ENCODE assay signal across 16 cellular contexts in the genomic region with DNA sequence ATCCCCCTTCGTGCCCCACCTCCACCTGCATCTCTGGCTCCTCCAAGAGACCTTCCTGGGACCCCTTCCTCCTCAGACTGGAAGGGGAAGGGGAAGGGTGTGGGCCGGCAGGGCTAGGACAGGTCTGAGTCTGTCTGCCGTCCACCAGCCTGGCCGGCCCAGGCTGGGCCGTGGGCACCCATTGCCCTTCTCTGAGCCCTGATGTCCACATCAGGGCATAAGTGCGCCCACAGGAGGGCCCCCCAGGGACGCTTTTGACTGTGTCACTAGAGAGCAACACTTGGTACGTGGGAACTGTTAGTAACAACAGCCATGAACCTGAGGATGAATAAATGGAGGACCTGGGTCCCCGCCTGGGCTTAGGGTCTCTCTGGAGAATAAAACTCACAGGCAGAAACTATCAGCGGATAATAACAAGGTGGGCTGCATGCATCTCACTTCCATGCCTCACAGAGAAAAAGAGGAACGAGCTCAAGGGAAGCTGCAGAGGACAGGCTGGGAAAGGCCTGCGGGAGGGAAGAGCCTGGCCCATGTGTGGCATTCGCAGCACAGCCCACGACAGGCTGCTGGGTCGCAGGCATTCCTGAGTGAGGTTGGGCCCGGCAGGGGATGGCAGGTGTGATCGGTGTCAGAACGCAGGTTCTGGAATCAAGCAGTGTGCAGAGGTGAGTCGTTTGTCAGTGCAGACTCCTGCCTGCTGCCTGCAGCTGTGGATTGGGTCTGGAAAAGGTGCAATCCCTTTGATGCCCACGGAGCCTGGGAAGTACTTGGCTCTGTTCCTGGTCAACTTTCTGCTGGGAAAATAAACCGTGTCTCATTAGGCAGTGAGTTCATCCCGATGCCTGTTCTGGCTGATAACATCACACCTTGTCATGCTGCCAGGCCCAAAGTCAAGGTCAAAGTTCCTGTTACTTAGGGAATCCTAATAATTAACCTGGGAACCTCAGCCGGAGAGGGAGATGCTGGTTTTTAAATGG.
DNase-seq lines count a peak whose midpoint lies in the region; ATAC-seq, FAIRE-seq and TF ChIP-seq lines count a peak whose summit lies in the region.
"Had no signal": no experiment of that assay in that cellular context is flagged by ENCODE, and none has a peak within 500 bp of the region (broad histone marks: within the 10 kb centered on the region; RNA-seq: fewer than 3 reads in every experiment).

No MANE protein-coding gene starts in this region.

- DNase-seq in GM23338 (ENCODE audit: low spot score) = peak; percentile 66
- peak; percentile 2 for DNase-seq in NCI-H69 (lab: John Stamatoyannopoulos, UW)
- peak; percentile 62 for DNase-seq in epithelial cell of esophagus (ENCODE audit: low read depth)
- DNase-seq in pancreas = peak in 4 of 6 donors; percentile 45 to 63 (median 56)
- DNase-seq in KG1 (lab: John Stamatoyannopoulos, UW) = no peak
- DNase-seq in activated naive CD8-positive, alpha-beta T cell treated with anti-CD3 and anti-CD28 coated beads for 36 hours = no peak
- DNase-seq: anterior cingulate cortex; CD8-positive, alpha-beta memory T cell; NCI-H526 treated with DMSO at 0.1 percent for 48 hours; right cardiac atrium; T-helper 2 cell had no signal

- peak overlapping the region; percentile 68; the same call in 1 of the 2 replicates for H3K27ac Mint-ChIP-seq in GM23338
- no peak overlapping the region for H3K27ac Mint-ChIP-seq in activated naive CD8-positive, alpha-beta T cell treated with anti-CD3 and anti-CD28 coated beads for 36 hours

- no peak for TF ChIP-seq EP300 in gastroesophageal sphincter (IDR thresholded peaks at IDR 0.05)

- H2AFZ ChIP-seq in GM23338 = no peak overlapping the region

- no peaks in the 10 kb centered on the region for H3K9me2 ChIP-seq in GM23338 (ENCODE audit: insufficient read depth)

- no peak overlapping the region for H3K4me3 Mint-ChIP-seq in GM23338
- H3K4me3 Mint-ChIP-seq in activated naive CD8-positive, alpha-beta T cell treated with anti-CD3 and anti-CD28 coated beads for 36 hours = no peak overlapping the region
- H3K4me3 Mint-ChIP-seq: CD8-positive, alpha-beta memory T cell; IgD-negative memory B cell had no signal

- no peaks in the 10 kb centered on the region for H3F3A ChIP-seq in GM23338 (replicated peaks; ENCODE audit: low read depth)

- H3K4me3 ChIP-seq in GM23338 (no peak overlapping the region), epithelial cell of esophagus (ENCODE audit: low read length) (no peak overlapping the region), pancreas (no peak overlapping the region), gastroesophageal sphincter (no peak overlapping the region)
- H3K4me3 ChIP-seq: esophagus muscularis mucosa had no signal

- WGBS in pancreas, 2 donors = 49 to 51% methylated on average over 23 of the region's 23 CpGs
- 43 to 45% methylated on average over 4 to 10 of the region's 23 CpGs for WGBS in gastroesophageal sphincter (ENCODE audit: low coverage in 1 of 2), 2 donors

- peaks cover 13% of the 10 kb centered on the region for H3K27me3 Mint-ChIP-seq in GM23338 (ENCODE audit: insufficient read depth, low read depth, poor library complexity)
- no peaks in the 10 kb centered on the region for H3K27me3 Mint-ChIP-seq in activated naive CD8-positive, alpha-beta T cell treated with anti-CD3 and anti-CD28 coated beads for 36 hours
- H3K27me3 Mint-ChIP-seq: CD8-positive, alpha-beta memory T cell; IgD-negative memory B cell had no signal

- ATAC-seq in GM23338 = peak; percentile 74
- ATAC-seq in pancreas = peak; percentile 73 to 86 (median 80)
- no peak for ATAC-seq in GM18520 (IDR thresholded peaks at IDR 0.05; ENCODE audit: unreplicated experiment)
- ATAC-seq in gastroesophageal sphincter = no peak

- no peak for TF ChIP-seq POLR2A in gastroesophageal sphincter (IDR thresholded peaks at IDR 0.05)

- no peaks in the 10 kb centered on the region for H3K79me2 ChIP-seq in GM23338 (replicated peaks; ENCODE audit: insufficient read depth)

- H3K9me3 ChIP-seq in pancreas (no peaks in the 10 kb centered on the region), gastroesophageal sphincter (no peaks in the 10 kb centered on the region)
- H3K9me3 ChIP-seq: esophagus muscularis mucosa had no signal

- H3K27ac ChIP-seq in GM23338 (ENCODE audit: low read depth) (0 out of 2 replicates have a peak overlapping the region, but pooled peaks have one; percentile 66), pancreas (peak overlapping the region; percentile 9 to 37 (median 31)), gastroesophageal sphincter (no peak overlapping the region)
- H3K27ac ChIP-seq: esophagus muscularis mucosa had no signal

- H4K20me1 ChIP-seq in GM23338 (replicated peaks; ENCODE audit: insufficient read depth) = no peaks in the 10 kb centered on the region

- peaks cover 27% of the 10 kb centered on the region for H3K4me1 Mint-ChIP-seq in GM23338
- H3K4me1 Mint-ChIP-seq in activated naive CD8-positive, alpha-beta T cell treated with anti-CD3 and anti-CD28 coated beads for 36 hours = peaks cover 3% of the 10 kb centered on the region

- H3K36me3 Mint-ChIP-seq in GM23338 (ENCODE audit: low read depth) = no peaks in the 10 kb centered on the region
- peaks cover 4% of the 10 kb centered on the region for H3K36me3 Mint-ChIP-seq in activated naive CD8-positive, alpha-beta T cell treated with anti-CD3 and anti-CD28 coated beads for 36 hours

- H3K4me1 ChIP-seq in GM23338 (ENCODE audit: insufficient read depth) (peaks cover 9% of the 10 kb centered on the region), pancreas (peaks cover 0 to 10% (median 0%) of the 10 kb centered on the region in 3 donors), gastroesophageal sphincter (no peaks in the 10 kb centered on the region)

- H3K4me2 ChIP-seq in GM23338 = no peak overlapping the region

- FAIRE-seq in pancreas (lab: Jason Lieb, UNC) = no peak
- FAIRE-seq: GM18507 had no signal

- H3K27me3 ChIP-seq in GM23338 (ENCODE audit: insufficient read depth) (no peaks in the 10 kb centered on the region), pancreas (no peaks in the 10 kb centered on the region), gastroesophageal sphincter (no peaks in the 10 kb centered on the region)
- H3K27me3 ChIP-seq: esophagus muscularis mucosa had no signal

- TF ChIP-seq CTCF in GM23338 (conservative IDR thresholded peaks at IDR 0.05; ENCODE audit: low read depth in 2 of 2) = no peak
- TF ChIP-seq CTCF in epithelial cell of esophagus (IDR thresholded peaks at IDR 0.05; ENCODE audit: insufficient read depth, low read depth, low read length, missing control alignments) = no peak
- TF ChIP-seq CTCF in pancreas (IDR thresholded peaks at IDR 0.05) = no peak
- TF ChIP-seq CTCF in gastroesophageal sphincter (IDR thresholded peaks at IDR 0.05) = no peak

- no peaks in the 10 kb centered on the region for H3K36me3 ChIP-seq in GM23338 (ENCODE audit: insufficient read depth)
- H3K36me3 ChIP-seq in pancreas = no peaks in the 10 kb centered on the region
- no peaks in the 10 kb centered on the region for H3K36me3 ChIP-seq in gastroesophageal sphincter
- H3K36me3 ChIP-seq: esophagus muscularis mucosa had no signal

- intact Hi-C loops in pancreas (cut with DNase I) = no loop called here

- no peaks in the 10 kb centered on the region; the same call in 2 of the 3 replicates for H3K9me3 Mint-ChIP-seq in GM23338
- no peaks in the 10 kb centered on the region for H3K9me3 Mint-ChIP-seq in activated naive CD8-positive, alpha-beta T cell treated with anti-CD3 and anti-CD28 coated beads for 36 hours
- H3K9me3 Mint-ChIP-seq: CD8-positive, alpha-beta memory T cell; IgD-negative memory B cell had no signal

TF ChIP-seq in GM23338, 12 proteins besides CTCF, POLR2A, EP300 and RAD21 (continues in another document):
- TF ChIP-seq POLR2AphosphoS5 (IDR thresholded peaks at IDR 0.05; ENCODE audit: low read depth) (no peak), EZH2 (IDR thresholded peaks at IDR 0.05; ENCODE audit: low read depth, unreplicated experiment) (no peak), REST (IDR thresholded peaks at IDR 0.05; ENCODE audit: unreplicated experiment) (no peak), CREB1 (CRISPR knock-in tag; IDR thresholded peaks at IDR 0.05; ENCODE audit: low read depth) (no peak), NANOG (IDR thresholded peaks at IDR 0.05; ENCODE audit: borderline replicate concordance) (no peak), JUNB (IDR thresholded peaks at IDR 0.05; ENCODE audit: unreplicated experiment) (no peak), ZNF114 (CRISPR knock-in tag; IDR thresholded peaks at IDR 0.05) (no peak)
- TF ChIP-seq, protein P1, sequence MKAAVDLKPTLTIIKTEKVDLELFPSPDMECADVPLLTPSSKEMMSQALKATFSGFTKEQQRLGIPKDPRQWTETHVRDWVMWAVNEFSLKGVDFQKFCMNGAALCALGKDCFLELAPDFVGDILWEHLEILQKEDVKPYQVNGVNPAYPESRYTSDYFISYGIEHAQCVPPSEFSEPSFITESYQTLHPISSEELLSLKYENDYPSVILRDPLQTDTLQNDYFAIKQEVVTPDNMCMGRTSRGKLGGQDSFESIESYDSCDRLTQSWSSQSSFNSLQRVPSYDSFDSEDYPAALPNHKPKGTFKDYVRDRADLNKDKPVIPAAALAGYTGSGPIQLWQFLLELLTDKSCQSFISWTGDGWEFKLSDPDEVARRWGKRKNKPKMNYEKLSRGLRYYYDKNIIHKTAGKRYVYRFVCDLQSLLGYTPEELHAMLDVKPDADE (IDR thresholded peaks at IDR 0.05) = no peak

Comparison
In these comparisons a context has a peak if more than half of its experiments do, and no peak if none do; other contexts are left out.
1. ATAC-seq: peak in GM23338 (single experiment) and pancreas (4 of 4); none in GM18520 (single experiment) and gastroesophageal sphincter (single experiment).
2. DNase-seq: peak in GM23338 (single experiment), NCI-H69 (single experiment), epithelial cell of esophagus (single experiment) and pancreas (4 of 6); none in KG1 (single experiment) and activated naive CD8-positive, alpha-beta T cell treated with anti-CD3 and anti-CD28 coated beads for 36 hours (single experiment).
3. H3K27ac ChIP-seq: peak in GM23338 (single experiment) and pancreas (4 of 4); none in gastroesophageal sphincter (0 of 4).